ENCODE assay signal across 8 cellular contexts in the genomic region with DNA sequence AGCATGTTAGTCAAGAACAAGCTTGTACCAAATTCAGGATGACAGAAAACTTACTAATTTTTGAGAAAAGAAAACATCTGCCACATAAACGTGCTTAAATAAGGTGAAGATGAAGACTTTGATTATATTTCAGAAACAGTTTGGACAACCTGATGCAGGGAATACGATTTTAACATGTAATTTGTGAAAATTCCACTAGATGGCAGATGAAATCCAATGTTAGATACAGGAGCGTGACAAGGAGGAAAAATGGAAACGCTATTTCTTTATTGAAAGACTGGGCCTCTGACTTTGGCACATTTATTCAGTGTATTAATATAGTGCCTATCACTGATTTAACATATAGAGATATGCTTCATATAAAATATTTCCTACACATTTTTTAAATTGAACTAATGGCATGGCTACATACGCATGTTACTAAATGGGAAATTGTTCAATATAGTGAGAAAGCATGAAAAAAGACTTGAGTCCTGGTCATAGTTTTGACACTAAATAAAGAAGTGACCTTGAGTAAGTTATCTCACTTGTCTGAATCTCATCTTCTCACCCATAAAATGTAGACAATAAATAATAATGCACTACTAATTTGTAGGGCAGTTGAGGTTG.
DNase-seq lines count a peak whose midpoint lies in the region; ATAC-seq, FAIRE-seq and TF ChIP-seq lines count a peak whose summit lies in the region.

No MANE protein-coding gene starts in this region.

- peak overlapping the region; percentile 26 for H3K4me2 ChIP-seq in astrocyte (ENCODE audit: low read length)
- no peak overlapping the region for H3K4me2 ChIP-seq in keratinocyte (ENCODE audit: control insufficient read depth, extremely low read depth, insufficient read depth, low read depth, low read length)

- H3K27me3 ChIP-seq in ACC112 (ENCODE audit: insufficient read depth, low read length) (no peaks in the 10 kb centered on the region), astrocyte (ENCODE audit: insufficient read depth, low read length) (no peaks in the 10 kb centered on the region), keratinocyte (ENCODE audit: control insufficient read depth, extremely low read depth, insufficient read depth, low read length) (no peaks in the 10 kb centered on the region), upper lobe of left lung (no peaks in the 10 kb centered on the region)

- POLR2A ChIA-PET in activated CD4-positive, alpha-beta memory T cell treated with anti-CD3 and anti-CD28 coated beads, Interleukin-2, amount 10 ng/mL, durations not matched to agents 7 days and 5 days (lab: Charles Lee): no interaction called here

- TF ChIP-seq POLR2A in upper lobe of left lung (IDR thresholded peaks at IDR 0.05): no peak

- DNase-seq in GM18507 (ENCODE audit: extremely low spot score, insufficient read length, low read depth) (no peak), NCI-H2171 (lab: John Stamatoyannopoulos, UW) (peak; percentile 22), astrocyte (ENCODE audit: low read depth) (no peak), keratinocyte (ENCODE audit: low read depth, low spot score) (no peak), upper lobe of left lung (no peak)
- no peak for DNase-seq in activated CD4-positive, alpha-beta memory T cell treated with anti-CD3 and anti-CD28 coated beads, Interleukin-2, amount 10 ng/mL, durations not matched to agents 7 days and 5 days

- 0 out of 2 replicates have a peak overlapping the region, but pooled peaks have one; percentile 23 for H3K4me3 ChIP-seq in ACC112 (ENCODE audit: low read depth, low read length)
- H3K4me3 ChIP-seq in astrocyte (ENCODE audit: insufficient read depth, low read depth, low read length): no peak overlapping the region
- H3K4me3 ChIP-seq in keratinocyte (ENCODE audit: control insufficient read depth in 2 of 3, extremely low read depth in 1 of 3, insufficient read depth in 2 of 3, low read depth in 1 of 3, low read length in 3 of 3): no peak overlapping the region
- no peak overlapping the region for H3K4me3 ChIP-seq in upper lobe of left lung

- H3K9ac ChIP-seq in astrocyte (ENCODE audit: low read length) (no peak overlapping the region), keratinocyte (ENCODE audit: control insufficient read depth, extremely low read depth, insufficient read depth, low read length) (no peak overlapping the region)

- H3K27ac ChIP-seq in ACC112 (ENCODE audit: low read depth, low read length): peak overlapping the region; percentile 47
- H3K27ac ChIP-seq in astrocyte (ENCODE audit: low read depth, low read length): no peak overlapping the region
- H3K27ac ChIP-seq in keratinocyte (ENCODE audit: control insufficient read depth, insufficient read depth, low read length): no peak overlapping the region
- peak overlapping the region in 1 of 4 donors; percentile 30 for H3K27ac ChIP-seq in upper lobe of left lung

- H3K4me1 Mint-ChIP-seq in astrocyte (ENCODE audit: low read depth, unreplicated experiment): peaks cover 17% of the 10 kb centered on the region
- H3K4me1 Mint-ChIP-seq in activated CD4-positive, alpha-beta memory T cell treated with anti-CD3 and anti-CD28 coated beads, Interleukin-2, amount 10 ng/mL, durations not matched to agents 7 days and 5 days: no peaks in the 10 kb centered on the region

- WGBS in upper lobe of left lung, 2 donors: 17% methylated on average over 5 of the region's 5 CpGs

- dilution Hi-C loops in keratinocyte (cut with MboI; ENCODE audit: extremely low pct_ligation_motif_present, low sequenced_read_pairs): no loop called here

- peaks cover 15% of the 10 kb centered on the region for H3K4me1 ChIP-seq in ACC112 (ENCODE audit: control insufficient read depth, insufficient read depth, low read length, unreplicated experiment)
- H3K4me1 ChIP-seq in astrocyte (ENCODE audit: insufficient read depth, low read length): peaks cover 12% of the 10 kb centered on the region
- H3K4me1 ChIP-seq in keratinocyte (ENCODE audit: control insufficient read depth, extremely low read depth, insufficient read depth, low read length): no peaks in the 10 kb centered on the region
- peaks cover 0 to 8% (median 5%) of the 10 kb centered on the region in 4 donors for H3K4me1 ChIP-seq in upper lobe of left lung

- TF ChIP-seq CTCF in astrocyte (IDR thresholded peaks at IDR 0.05; ENCODE audit: insufficient read depth, low read depth, low read length) (peak; percentile 69), keratinocyte (optimal IDR thresholded peaks at IDR 0.05 in 1 of 3, IDR thresholded peaks at IDR 0.05 in 1 of 3, conservative IDR thresholded peaks at IDR 0.05 in 1 of 3; ENCODE audit: extremely low read depth in 1 of 3, insufficient read depth in 2 of 3, low read length in 3 of 3) (peak in 2 of 3 experiments; percentile 27 to 53), upper lobe of left lung (IDR thresholded peaks at IDR 0.05) (peak; percentile 43 to 81 (median 68))

- H3K9me3 ChIP-seq in astrocyte (ENCODE audit: insufficient read depth, low read depth, low read length) (peaks cover 2% of the 10 kb centered on the region), keratinocyte (ENCODE audit: control insufficient read depth, low read depth, low read length) (no peaks in the 10 kb centered on the region), upper lobe of left lung (peaks cover 0 to 7% (median 0%) of the 10 kb centered on the region in 4 donors)

- H3K79me2 ChIP-seq in ACC112 (ENCODE audit: control insufficient read depth, insufficient read depth, low read length, unreplicated experiment) (no peaks in the 10 kb centered on the region), astrocyte (ENCODE audit: insufficient read depth, low read length) (no peaks in the 10 kb centered on the region), keratinocyte (ENCODE audit: control insufficient read depth, insufficient read depth, low read length) (no peaks in the 10 kb centered on the region)

- H3K36me3 ChIP-seq in ACC112 (ENCODE audit: insufficient read depth, low read length) (no peaks in the 10 kb centered on the region), astrocyte (ENCODE audit: insufficient read depth, low read length) (no peaks in the 10 kb centered on the region), keratinocyte (ENCODE audit: control insufficient read depth in 2 of 2, extremely low read depth in 1 of 2, insufficient read depth in 2 of 2, low read length in 2 of 2) (no peaks in the 10 kb centered on the region), upper lobe of left lung (no peaks in the 10 kb centered on the region)

- H4K20me1 ChIP-seq in astrocyte (ENCODE audit: insufficient read depth, low read length): no peaks in the 10 kb centered on the region
- no peaks in the 10 kb centered on the region for H4K20me1 ChIP-seq in keratinocyte (ENCODE audit: control insufficient read depth, extremely low read depth, insufficient read depth, low read length)

- CTCF ChIA-PET in activated CD4-positive, alpha-beta memory T cell treated with anti-CD3 and anti-CD28 coated beads, Interleukin-2, amount 10 ng/mL, durations not matched to agents 7 days and 5 days (lab: Charles Lee): no interaction called here

- no peak overlapping the region for H3K27ac Mint-ChIP-seq in astrocyte (ENCODE audit: unreplicated experiment)
- no peak overlapping the region for H3K27ac Mint-ChIP-seq in activated CD4-positive, alpha-beta memory T cell treated with anti-CD3 and anti-CD28 coated beads, Interleukin-2, amount 10 ng/mL, durations not matched to agents 7 days and 5 days

- no peaks in the 10 kb centered on the region for H3K9me1 ChIP-seq in keratinocyte (ENCODE audit: control insufficient read depth, extremely low read depth, insufficient read depth, low read length)

- no peak overlapping the region for H3K4me3 Mint-ChIP-seq in astrocyte (ENCODE audit: unreplicated experiment)
- no peak overlapping the region for H3K4me3 Mint-ChIP-seq in activated CD4-positive, alpha-beta memory T cell treated with anti-CD3 and anti-CD28 coated beads, Interleukin-2, amount 10 ng/mL, durations not matched to agents 7 days and 5 days

- H3K36me3 Mint-ChIP-seq in astrocyte (ENCODE audit: low read depth, unreplicated experiment): no peaks in the 10 kb centered on the region
- H3K36me3 Mint-ChIP-seq in activated CD4-positive, alpha-beta memory T cell treated with anti-CD3 and anti-CD28 coated beads, Interleukin-2, amount 10 ng/mL, durations not matched to agents 7 days and 5 days (ENCODE audit: low read depth): no peaks in the 10 kb centered on the region

- peaks cover 7% of the 10 kb centered on the region for H3K9me3 Mint-ChIP-seq in astrocyte (ENCODE audit: unreplicated experiment)
- H3K9me3 Mint-ChIP-seq in activated CD4-positive, alpha-beta memory T cell treated with anti-CD3 and anti-CD28 coated beads, Interleukin-2, amount 10 ng/mL, durations not matched to agents 7 days and 5 days: no peaks in the 10 kb centered on the region

- ATAC-seq in HG03045 (IDR thresholded peaks at IDR 0.05; ENCODE audit: unreplicated experiment) (peak; percentile 70), upper lobe of left lung (ENCODE audit: low FRiP score in 2 of 2) (peak in 1 of 2 donors; percentile 88)

- no peak for TF ChIP-seq EP300 in upper lobe of left lung (IDR thresholded peaks at IDR 0.05)

- no peaks in the 10 kb centered on the region for H3K27me3 Mint-ChIP-seq in astrocyte (ENCODE audit: low read depth, unreplicated experiment)
- no peaks in the 10 kb centered on the region for H3K27me3 Mint-ChIP-seq in activated CD4-positive, alpha-beta memory T cell treated with anti-CD3 and anti-CD28 coated beads, Interleukin-2, amount 10 ng/mL, durations not matched to agents 7 days and 5 days

- FAIRE-seq in GM18507 (lab: Jason Lieb, UNC) (peak; percentile 80), astrocyte (lab: Jason Lieb, UNC) (peak; percentile 77), keratinocyte (lab: Jason Lieb, UNC) (peak; percentile 78)

- H2AFZ ChIP-seq in ACC112 (ENCODE audit: low read length, unreplicated experiment) (peak overlapping the region; percentile 82), astrocyte (ENCODE audit: low read depth, low read length) (peak overlapping the region; percentile 57), keratinocyte (ENCODE audit: control insufficient read depth, low read length) (no peak overlapping the region)
